32 cellular contexts compared by ENCODE assay signal in genomic region chr2:21305581-21305980, GRCh38.
"Had no signal": no experiment of that assay in that cellular context is flagged by ENCODE, and none has a peak within 500 bp of the region (broad histone marks: within the 10 kb centered on the region; RNA-seq: fewer than 3 reads in every experiment).

No MANE protein-coding gene starts in this region.

- H3K36me3 ChIP-seq: adrenal gland, brain microvascular endothelial cell, breast epithelium had no signal

- DNase-seq: activated B cell treated with CpG ODN at 0.5 μM for 24 hours; activated CD4-positive, alpha-beta memory T cell treated with anti-CD3 and anti-CD28 coated beads for 36 hours; activated CD4-positive, alpha-beta T cell treated with anti-CD3 and anti-CD28 coated beads for 4 hours; activated CD4-positive, alpha-beta T cell treated with anti-CD3 and anti-CD28 coated beads, Interleukin-2, amount 10 ng/mL, durations not matched to agents 24 days and 14 days; activated CD4-positive, alpha-beta T cell treated with anti-CD3 and anti-CD28 coated beads, Interleukin-2, amount 50 U/mL, for 1 hour; activated CD4-positive, alpha-beta T cell treated with anti-CD3 and anti-CD28 coated beads, Interleukin-2, amount 50 U/mL, for 4 hours; activated CD4-positive, CD25-positive, alpha-beta regulatory T cell treated with anti-CD3 and anti-CD28 coated beads, Interleukin-2, amount 50 U/mL, for 72 hours; activated CD8-positive, alpha-beta memory T cell treated with anti-CD3 and anti-CD28 coated beads, Interleukin-2, amount 50 U/mL, for 4 hours; activated CD8-positive, alpha-beta T cell treated with anti-CD3 and anti-CD28 coated beads for 36 hours; activated effector memory CD4-positive, alpha-beta T cell treated with anti-CD3 and anti-CD28 coated beads, Interleukin-2, amount 50 U/mL, for 16 hours; activated gamma-delta T cell treated with Interleukin-2 at 50 U/mL for 16 hours; activated naive CD4-positive, alpha-beta T cell; activated naive CD4-positive, alpha-beta T cell treated with anti-CD3 and anti-CD28 coated beads for 36 hours; activated naive CD4-positive, alpha-beta T cell treated with anti-CD3 and anti-CD28 coated beads, Interleukin-2, amount 50 U/mL, for 16 hours; activated naive CD8-positive, alpha-beta T cell treated with anti-CD3 and anti-CD28 coated beads for 36 hours; activated T-cell treated with anti-CD3 and anti-CD28 coated beads for 4 hours; activated T-cell treated with anti-CD3 and anti-CD28 coated beads, Interleukin-2, amount 50 U/mL, for 1 hour; activated T-cell treated with anti-CD3 and anti-CD28 coated beads, Interleukin-2, amount 50 U/mL, for 4 hours; activated T-cell treated with anti-CD3 and anti-CD28 coated beads, Interleukin-2, amount 50 U/mL, for 72 hours; adrenal gland; amniotic stem cell; aorta; body of pancreas; brain microvascular endothelial cell; central memory CD4-positive, alpha-beta T cell; T-helper 1 cell; T-helper 2 cell; T-helper 9 cell had no signal

- H3K4me1 ChIP-seq: adrenal gland, breast epithelium had no signal

- ATAC-seq: activated CD8-positive, alpha-beta T cell treated with anti-CD3 and anti-CD28 coated beads for 36 hours; activated naive CD4-positive, alpha-beta T cell treated with anti-CD3 and anti-CD28 coated beads, Interleukin-2, amount 50 U/mL, for 72 hours; activated T-cell treated with anti-CD3 and anti-CD28 coated beads, Interleukin-2, amount 50 U/mL, for 4 hours; activated T-cell treated with anti-CD3 and anti-CD28 coated beads, Interleukin-2, amount 50 U/mL, for 72 hours; activated T-helper 17 cell treated with anti-CD3 and anti-CD28 coated beads, Interleukin-2, amount 50 U/mL, for 72 hours; body of pancreas had no signal

- H3K27ac ChIP-seq: adrenal gland, body of pancreas, brain microvascular endothelial cell, breast epithelium, VCaP had no signal

- H3K27me3 ChIP-seq: adrenal gland, body of pancreas, brain microvascular endothelial cell, breast epithelium had no signal

- H3K9me3 ChIP-seq: body of pancreas, breast epithelium had no signal

- H3K4me3 ChIP-seq: adrenal gland, body of pancreas, breast epithelium had no signal
